In genomic region chr13:78978381-78978998, GRCh38 we compare ENCODE assay signal across 8 cellular contexts.
DNase-seq lines count a peak whose midpoint lies in the region; TF ChIP-seq lines count a peak whose summit lies in the region.

No MANE protein-coding gene starts in this region.

- H3K27me3 ChIP-seq in SJSA1 (replicated peaks) (no peaks in the 10 kb centered on the region), mesenchymal stem cell (ENCODE audit: control insufficient read depth in 1 of 2, insufficient read depth in 1 of 2, low read length in 2 of 2) (peaks cover 0 to 4% of the 10 kb centered on the region in 2 experiments)

- no peak overlapping the region for H2BK120ac ChIP-seq in mesenchymal stem cell (ENCODE audit: low read depth, low read length)

- no peak overlapping the region for H3K23ac ChIP-seq in mesenchymal stem cell (ENCODE audit: low read length in 2 of 2)

- H3K4me3 ChIP-seq in GM12864 (ENCODE audit: low read depth, low read length): no peak overlapping the region
- no peak overlapping the region for H3K4me3 ChIP-seq in HEK293 (ENCODE audit: low read depth, low read length)
- no peak overlapping the region for H3K4me3 ChIP-seq in LNCaP clone FGC (ENCODE audit: low read depth, low read length)
- no peak overlapping the region for H3K4me3 ChIP-seq in SJSA1
- H3K4me3 ChIP-seq in mesenchymal stem cell (ENCODE audit: insufficient read depth in 1 of 2, low read depth in 1 of 2, low read length in 2 of 2): no peak overlapping the region

- H3K36me3 ChIP-seq in HEK293 (ENCODE audit: control insufficient read depth in 2 of 2, insufficient read depth in 1 of 2, low read length in 2 of 2) (no peaks in the 10 kb centered on the region), SJSA1 (peaks cover 3% of the 10 kb centered on the region), mesenchymal stem cell (ENCODE audit: control insufficient read depth in 1 of 2, insufficient read depth in 2 of 2, low read depth in 1 of 2, low read length in 2 of 2) (no peaks in the 10 kb centered on the region)

- H3K9me3 ChIP-seq in HEK293 (ENCODE audit: control insufficient read depth, insufficient read depth, low read depth, low read length) (no peaks in the 10 kb centered on the region), SJSA1 (replicated peaks) (no peaks in the 10 kb centered on the region), mesenchymal stem cell (ENCODE audit: control insufficient read depth, low read length) (no peaks in the 10 kb centered on the region)

- peak; percentile 47 for DNase-seq in AG20443 (ENCODE audit: low spot score)
- peak; percentile 52 for DNase-seq in GM12864 (ENCODE audit: low read depth)
- DNase-seq in LNCaP clone FGC (ENCODE audit: low read depth): peak; percentile 38
- DNase-seq in SJSA1 (ENCODE audit: low read depth in 1 of 2, low spot score in 2 of 2): peak; percentile 53 to 55
- peak; percentile 57 for DNase-seq in dedifferentiated amniotic fluid mesenchymal stem cell (ENCODE audit: extremely low spot score)
- peak; percentile 61 for DNase-seq in mesenchymal stem cell
- DNase-seq in type B pancreatic cell (ENCODE audit: extremely low spot score, unreplicated experiment): no peak

- 41% methylated on average over 2 of the region's 2 CpGs for WGBS in mesenchymal stem cell

- no peak overlapping the region for H2AK5ac ChIP-seq in mesenchymal stem cell (ENCODE audit: low read length, severe bottlenecking)

- peaks cover 31% of the 10 kb centered on the region for H3K27me3 Mint-ChIP-seq in type B pancreatic cell

- no peak overlapping the region for H3K18ac ChIP-seq in mesenchymal stem cell (ENCODE audit: low read depth in 1 of 2, low read length in 2 of 2)

- H3K9me3 Mint-ChIP-seq in type B pancreatic cell: no peaks in the 10 kb centered on the region

- H3K27ac ChIP-seq in HEK293 (ENCODE audit: extremely low read depth, low read depth, low read length): no peak overlapping the region
- no peak overlapping the region for H3K27ac ChIP-seq in SJSA1
- H3K27ac ChIP-seq in mesenchymal stem cell (ENCODE audit: low read length, poor library complexity, severe bottlenecking): no peak overlapping the region

- no peak overlapping the region for H2AFZ ChIP-seq in mesenchymal stem cell (ENCODE audit: low read depth, low read length)

- H3K4me1 Mint-ChIP-seq in type B pancreatic cell (ENCODE audit: unreplicated experiment): peaks cover 3% of the 10 kb centered on the region

- TF ChIP-seq CTCF in GM12864 (IDR thresholded peaks at IDR 0.05; ENCODE audit: low read depth, low read length, missing control alignments) (peak; percentile 76), HEK293 (tag by site-specific recombination; IDR thresholded peaks at IDR 0.05) (no peak), LNCaP clone FGC (IDR thresholded peaks at IDR 0.05; ENCODE audit: control insufficient read depth, extremely low read depth, insufficient read depth) (peak; percentile 76), type B pancreatic cell (conservative IDR thresholded peaks at IDR 0.05) (peak; percentile 85)

- H2BK15ac ChIP-seq in mesenchymal stem cell (ENCODE audit: low read depth, poor library complexity, severe bottlenecking): no peak overlapping the region

- POLR2A ChIA-PET in HEK293 (lab: Yijun Ruan, JAX): no interaction called here

- CTCF ChIA-PET in HEK293 (lab: Yijun Ruan, JAX): interaction anchor here (0.5 to 2.8 kb wide), 19 partner anchors 9 to 1217 kb away, joined by 3 to 21 read pairs (median 3); no protein-coding TSS in a partner anchor

- no peaks in the 10 kb centered on the region for H3K4me1 ChIP-seq in HEK293 (ENCODE audit: control insufficient read depth, insufficient read depth, low read length)
- H3K4me1 ChIP-seq in SJSA1 (replicated peaks): no peaks in the 10 kb centered on the region
- H3K4me1 ChIP-seq in mesenchymal stem cell (ENCODE audit: control insufficient read depth, insufficient read depth, low read depth, low read length): no peaks in the 10 kb centered on the region

- no peak overlapping the region for H3K14ac ChIP-seq in mesenchymal stem cell (ENCODE audit: low read length in 2 of 2)

- no peak overlapping the region for H3K4me2 ChIP-seq in mesenchymal stem cell (ENCODE audit: low read length, poor library complexity, severe bottlenecking)

- H4K8ac ChIP-seq in mesenchymal stem cell (ENCODE audit: low read length): no peak overlapping the region

- H3K4ac ChIP-seq in mesenchymal stem cell (ENCODE audit: low read depth in 1 of 2, low read length in 2 of 2): no peak overlapping the region

- no peak overlapping the region for H4K91ac ChIP-seq in mesenchymal stem cell (ENCODE audit: low read length)

- no peak overlapping the region for H3K27ac Mint-ChIP-seq in type B pancreatic cell

- no peak overlapping the region for H2BK12ac ChIP-seq in mesenchymal stem cell (ENCODE audit: low read length in 2 of 2)

- H3K79me1 ChIP-seq in mesenchymal stem cell (replicated peaks; ENCODE audit: low read length, poor library complexity, severe bottlenecking): no peaks in the 10 kb centered on the region

- no peak overlapping the region for H3K4me3 Mint-ChIP-seq in type B pancreatic cell

- H2BK5ac ChIP-seq in mesenchymal stem cell (ENCODE audit: low read depth, low read length, poor library complexity, severe bottlenecking): no peak overlapping the region

- H3K36me3 Mint-ChIP-seq in type B pancreatic cell: no peaks in the 10 kb centered on the region

- no peak overlapping the region for H3K9ac ChIP-seq in mesenchymal stem cell (ENCODE audit: low read length)

TF ChIP-seq in HEK293, 187 proteins besides CTCF, POLR2A, EP300 and RAD21:
- TF ChIP-seq ZNF26 (tag by site-specific recombination; IDR thresholded peaks at IDR 0.05) (no peak), ZNF426 (tag by site-specific recombination; IDR thresholded peaks at IDR 0.05) (no peak), ZNF121 (tag by site-specific recombination; IDR thresholded peaks at IDR 0.05) (no peak), ZNF350 (tag by site-specific recombination; IDR thresholded peaks at IDR 0.05) (no peak), ZNF24 (tag by site-specific recombination; IDR thresholded peaks at IDR 0.05) (no peak), ZNF768 (tag by site-specific recombination; IDR thresholded peaks at IDR 0.05) (no peak), SCRT2 (tag by site-specific recombination; IDR thresholded peaks at IDR 0.05) (peak; percentile 51), ZNF175 (tag by site-specific recombination; IDR thresholded peaks at IDR 0.05) (no peak), ZNF654 (tag by site-specific recombination; IDR thresholded peaks at IDR 0.05; ENCODE audit: low read depth) (peak; percentile 56), ZNF2 (tag by site-specific recombination; IDR thresholded peaks at IDR 0.05) (no peak), ZNF416 (tag by site-specific recombination; IDR thresholded peaks at IDR 0.05) (no peak), ZNF707 (tag by site-specific recombination; IDR thresholded peaks at IDR 0.05) (no peak), KLF1 (tag by site-specific recombination; IDR thresholded peaks at IDR 0.05) (no peak), ZNF19 (tag by site-specific recombination; IDR thresholded peaks at IDR 0.05; ENCODE audit: low read depth) (no peak)
